Comparison of ENCODE assay signal across 20 cellular contexts in the genomic region with DNA sequence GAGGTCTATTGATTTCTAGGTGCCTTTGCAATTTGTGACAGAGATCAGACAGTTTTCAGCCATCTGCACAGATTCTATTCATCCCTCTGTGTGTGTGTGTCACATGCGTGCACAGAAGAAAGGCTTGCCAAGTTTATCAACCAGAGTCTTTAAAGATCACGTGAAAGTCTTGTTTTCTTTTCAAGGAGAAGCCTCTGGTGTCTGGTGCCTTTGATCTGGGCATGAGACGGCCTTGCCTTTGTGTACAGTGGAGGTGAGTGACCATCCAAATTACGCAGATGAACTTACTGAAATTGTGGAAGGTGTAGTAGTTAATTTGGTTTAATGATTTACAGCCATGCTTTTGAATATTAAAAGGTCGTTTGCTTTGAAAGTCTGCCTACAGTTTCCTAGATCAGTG.
"Had no signal": no experiment of that assay in that cellular context is flagged by ENCODE, and none has a peak within 500 bp of the region (broad histone marks: within the 10 kb centered on the region; RNA-seq: fewer than 3 reads in every experiment).

No MANE protein-coding gene starts in this region.

- H3K27me3 Mint-ChIP-seq: activated B cell treated with CpG ODN at 0.5 μM for 24 hours; activated CD4-positive, alpha-beta memory T cell treated with anti-CD3 and anti-CD28 coated beads, Interleukin-2, amount 10 ng/mL, durations not matched to agents 7 days and 5 days had no signal

- H3K4me1 Mint-ChIP-seq: activated B cell treated with CpG ODN at 0.5 μM for 24 hours; activated CD4-positive, alpha-beta memory T cell treated with anti-CD3 and anti-CD28 coated beads, Interleukin-2, amount 10 ng/mL, durations not matched to agents 7 days and 5 days; activated CD8-positive, alpha-beta memory T cell treated with anti-CD3 and anti-CD28 coated beads, Interleukin-2, amount 10 ng/mL, durations not matched to agents 7 days and 5 days; activated T-helper 17 cell treated with anti-CD3 and anti-CD28 coated beads, Interleukin-2, amount 50 U/mL, for 72 hours had no signal

- H3K9me3 ChIP-seq: colonic mucosa, gastrocnemius medialis had no signal

- H3K4me3 ChIP-seq: colonic mucosa, gastrocnemius medialis, heart left ventricle had no signal

- ATAC-seq: activated CD8-positive, alpha-beta memory T cell treated with anti-CD3 and anti-CD28 coated beads, Interleukin-2, amount 10 ng/mL, durations not matched to agents 7 days and 5 days; activated T-helper 17 cell treated with anti-CD3 and anti-CD28 coated beads, Interleukin-2, amount 50 U/mL, for 72 hours; gastrocnemius medialis; heart left ventricle; left ventricle myocardium superior; naive thymus-derived CD8-positive, alpha-beta T cell; T-cell had no signal

- H3K27me3 ChIP-seq: colonic mucosa, gastrocnemius medialis, heart left ventricle had no signal

- H3K4me1 ChIP-seq: colonic mucosa had no signal

- H3K27ac Mint-ChIP-seq: activated B cell treated with CpG ODN at 0.5 μM for 24 hours; activated CD4-positive, alpha-beta memory T cell treated with anti-CD3 and anti-CD28 coated beads, Interleukin-2, amount 10 ng/mL, durations not matched to agents 7 days and 5 days; activated CD8-positive, alpha-beta memory T cell treated with anti-CD3 and anti-CD28 coated beads, Interleukin-2, amount 10 ng/mL, durations not matched to agents 7 days and 5 days; activated naive CD8-positive, alpha-beta T cell treated with anti-CD3 and anti-CD28 coated beads, Interleukin-2, amount 10 ng/mL, durations not matched to agents 7 days and 5 days; activated T-helper 17 cell treated with anti-CD3 and anti-CD28 coated beads, Interleukin-2, amount 50 U/mL, for 72 hours; naive thymus-derived CD8-positive, alpha-beta T cell; T-cell had no signal

- H3K36me3 Mint-ChIP-seq: activated CD8-positive, alpha-beta memory T cell treated with anti-CD3 and anti-CD28 coated beads, Interleukin-2, amount 10 ng/mL, durations not matched to agents 7 days and 5 days; T-cell had no signal

- H3K36me3 ChIP-seq: colonic mucosa, gastrocnemius medialis, heart left ventricle had no signal

- H3K27ac ChIP-seq: colonic mucosa, gastrocnemius medialis, heart left ventricle had no signal

- H3K4me3 Mint-ChIP-seq: activated B cell treated with CpG ODN at 0.5 μM for 24 hours; activated CD4-positive, alpha-beta memory T cell treated with anti-CD3 and anti-CD28 coated beads, Interleukin-2, amount 10 ng/mL, durations not matched to agents 7 days and 5 days; activated CD8-positive, alpha-beta memory T cell treated with anti-CD3 and anti-CD28 coated beads, Interleukin-2, amount 10 ng/mL, durations not matched to agents 7 days and 5 days; activated naive CD8-positive, alpha-beta T cell treated with anti-CD3 and anti-CD28 coated beads, Interleukin-2, amount 10 ng/mL, durations not matched to agents 7 days and 5 days; activated T-helper 17 cell treated with anti-CD3 and anti-CD28 coated beads, Interleukin-2, amount 50 U/mL, for 72 hours; naive thymus-derived CD8-positive, alpha-beta T cell; T-cell had no signal

- DNase-seq: activated B cell treated with CpG ODN at 0.5 μM for 24 hours; activated CD4-positive, alpha-beta memory T cell treated with anti-CD3 and anti-CD28 coated beads, Interleukin-2, amount 10 ng/mL, durations not matched to agents 7 days and 5 days; activated CD4-positive, alpha-beta T cell treated with anti-CD3 and anti-CD28 coated beads for 48 hours; activated CD8-positive, alpha-beta memory T cell treated with anti-CD3 and anti-CD28 coated beads, Interleukin-2, amount 10 ng/mL, durations not matched to agents 7 days and 5 days; activated naive CD4-positive, alpha-beta T cell treated with Interleukin-2 at 50 U/mL for 16 hours; activated naive CD8-positive, alpha-beta T cell treated with anti-CD3 and anti-CD28 coated beads, Interleukin-2, amount 10 ng/mL, durations not matched to agents 7 days and 5 days; amygdala; central memory CD4-positive, alpha-beta T cell; colonic mucosa; gastrocnemius medialis; heart left ventricle; left ventricle myocardium superior; naive thymus-derived CD8-positive, alpha-beta T cell; retina; stimulated activated CD4-positive, alpha-beta T cell treated with anti-CD3 and anti-CD28 coated beads, Interleukin-12 subunit alpha, Interleukin-12 subunit beta, amount 100 ng/mL, for 4 hours; stimulated activated CD4-positive, alpha-beta T cell treated with anti-CD3 and anti-CD28 coated beads, Interleukin-1b, Interleukin-23, amount 100 ng/mL, for 48 hours; stimulated activated CD8-positive, alpha-beta memory T cell treated with anti-CD3 and anti-CD28 coated beads, Interleukin-4, amount 100 ng/mL, for 48 hours; stimulated activated naive CD4-positive, alpha-beta T cell; T-cell had no signal
